In genomic region chr18:46418657-46419260, GRCh38 we compare ENCODE assay signal across 18 cellular contexts.
DNase-seq lines count a peak whose midpoint lies in the region; ATAC-seq, FAIRE-seq and TF ChIP-seq lines count a peak whose summit lies in the region.
"Had no signal": no experiment of that assay in that cellular context is flagged by ENCODE, and none has a peak within 500 bp of the region (broad histone marks: within the 10 kb centered on the region; RNA-seq: fewer than 3 reads in every experiment).

No MANE protein-coding gene starts in this region.

- POLR2A ChIA-PET in HEK293 (lab: Yijun Ruan, JAX) = no interaction called here
- POLR2A ChIA-PET in CD4-positive, alpha-beta T cell (lab: Charles Lee) = no interaction called here

- no peak overlapping the region for H3K27ac Mint-ChIP-seq in endodermal cell
- no peak overlapping the region for H3K27ac Mint-ChIP-seq in stimulated activated memory B cell treated with anti-CD40 and anti-IgM and Interleukin-4, amounts not matched to agents 10 μg/mL and 1 μg/mL and 100 μg/mL, for 72 hours
- H3K27ac Mint-ChIP-seq in CD4-positive, alpha-beta T cell = no peak overlapping the region
- H3K27ac Mint-ChIP-seq: activated CD8-positive, alpha-beta T cell treated with anti-CD3 and anti-CD28 coated beads for 36 hours; activated T-helper 2 cell treated with anti-CD3 and anti-CD28 coated beads, Interferon-gamma antibody, Interleukin-2, Interleukin-4, amounts not matched to agents 10 μg/mL and 5 μg/mL and 100 μg/mL, durations not matched to agents 14 hours and 24 hours and 36 hours; progenitor cell of endocrine pancreas had no signal

- no peaks in the 10 kb centered on the region for H3K9me1 ChIP-seq in keratinocyte (ENCODE audit: control insufficient read depth, extremely low read depth, insufficient read depth, low read length)

- no peak overlapping the region for H3K27ac ChIP-seq in HEK293 (ENCODE audit: extremely low read depth, low read depth, low read length)
- H3K27ac ChIP-seq in endodermal cell (ENCODE audit: low read depth, low read length) = no peak overlapping the region
- H3K27ac ChIP-seq in keratinocyte (ENCODE audit: control insufficient read depth, insufficient read depth, low read length) = no peak overlapping the region
- H3K27ac ChIP-seq in CD4-positive, alpha-beta T cell (ENCODE audit: low read depth, low read length) = no peak overlapping the region
- H3K27ac ChIP-seq: KMS-11 had no signal

- H4K20me1 ChIP-seq in keratinocyte (ENCODE audit: control insufficient read depth, extremely low read depth, insufficient read depth, low read length) = no peaks in the 10 kb centered on the region

- no peak overlapping the region for H2AFZ ChIP-seq in keratinocyte (ENCODE audit: control insufficient read depth, low read length)

- H3K27me3 ChIP-seq in endodermal cell (ENCODE audit: control insufficient read depth, insufficient read depth, low read length, poor library complexity, severe bottlenecking) (no peaks in the 10 kb centered on the region), keratinocyte (ENCODE audit: control insufficient read depth, extremely low read depth, insufficient read depth, low read length) (no peaks in the 10 kb centered on the region)
- no peaks in the 10 kb centered on the region for H3K27me3 ChIP-seq in CD4-positive, alpha-beta T cell (ENCODE audit: control insufficient read depth, insufficient read depth, low read length)

- H3K4me3 Mint-ChIP-seq in endodermal cell = no peak overlapping the region
- no peak overlapping the region for H3K4me3 Mint-ChIP-seq in stimulated activated memory B cell treated with anti-CD40 and anti-IgM and Interleukin-4, amounts not matched to agents 10 μg/mL and 1 μg/mL and 100 μg/mL, for 72 hours
- H3K4me3 Mint-ChIP-seq in CD4-positive, alpha-beta T cell = no peak overlapping the region
- H3K4me3 Mint-ChIP-seq: activated CD8-positive, alpha-beta T cell treated with anti-CD3 and anti-CD28 coated beads for 36 hours had no signal

- H3K36me3 ChIP-seq in HEK293 (ENCODE audit: control insufficient read depth in 2 of 2, insufficient read depth in 1 of 2, low read length in 2 of 2) (no peaks in the 10 kb centered on the region), endodermal cell (ENCODE audit: control insufficient read depth, insufficient read depth, low read length) (no peaks in the 10 kb centered on the region), keratinocyte (ENCODE audit: control insufficient read depth in 2 of 2, extremely low read depth in 1 of 2, insufficient read depth in 2 of 2, low read length in 2 of 2) (no peaks in the 10 kb centered on the region)

- TF ChIP-seq CTCF in HEK293 (tag by site-specific recombination; IDR thresholded peaks at IDR 0.05) (no peak), endodermal cell (conservative IDR thresholded peaks at IDR 0.05) (no peak), keratinocyte (optimal IDR thresholded peaks at IDR 0.05 in 1 of 3, IDR thresholded peaks at IDR 0.05 in 1 of 3, conservative IDR thresholded peaks at IDR 0.05 in 1 of 3; ENCODE audit: extremely low read depth in 1 of 3, insufficient read depth in 2 of 3, low read length in 3 of 3) (no peak)
- no peak for TF ChIP-seq CTCF in CD4-positive, alpha-beta T cell (IDR thresholded peaks at IDR 0.05)

- ATAC-seq in stimulated activated memory B cell treated with anti-CD40 and anti-IgM and Interleukin-4, amounts not matched to agents 10 μg/mL and 1 μg/mL and 100 μg/mL, for 72 hours = peak; percentile 3
- ATAC-seq in GM21447 (IDR thresholded peaks at IDR 0.05; ENCODE audit: unreplicated experiment) = no peak
- ATAC-seq in CD4-positive, alpha-beta T cell (ENCODE audit: poor library complexity) = no peak

- H3K4me1 Mint-ChIP-seq in endodermal cell = peaks cover 35% of the 10 kb centered on the region
- H3K4me1 Mint-ChIP-seq in stimulated activated memory B cell treated with anti-CD40 and anti-IgM and Interleukin-4, amounts not matched to agents 10 μg/mL and 1 μg/mL and 100 μg/mL, for 72 hours = peaks cover 12% of the 10 kb centered on the region
- no peaks in the 10 kb centered on the region for H3K4me1 Mint-ChIP-seq in CD4-positive, alpha-beta T cell (ENCODE audit: low read depth)

- intact Hi-C loops in CD4-positive, alpha-beta T cell (cut with DNase I, micrococcal nuclease) = no loop called here

- DNase-seq in endodermal cell (peak; percentile 17), keratinocyte (ENCODE audit: low read depth, low spot score) (no peak), COLO668 (lab: John Stamatoyannopoulos, UW; ENCODE audit: unreplicated experiment) (no peak), NCI-H526 treated with DMSO at 0.1 percent for 48 hours (lab: John Stamatoyannopoulos, UW) (no peak)
- DNase-seq in CD4-positive, alpha-beta T cell = no peak
- DNase-seq: GOT3; NCI-H1694 treated with DMSO at 0.1 percent for 48 hours; NCI-H526; stimulated activated CD4-positive, alpha-beta T cell treated with anti-CD3 and anti-CD28 coated beads, Interleukin-2, amount 100 ng/mL, for 48 hours had no signal

- WGBS in endodermal cell (ENCODE audit: insufficient coverage in 1 of 2, insufficient read length in 1 of 2), 2 experiments = 78 to 86% methylated on average over 5 of the region's 5 CpGs

- CTCF ChIA-PET in HEK293 (lab: Yijun Ruan, JAX) = no interaction called here
- CTCF ChIA-PET in CD4-positive, alpha-beta T cell (lab: Charles Lee) = no interaction called here

- FAIRE-seq in keratinocyte (lab: Jason Lieb, UNC) = no peak
- FAIRE-seq: GM18507, urothelium cell line had no signal

- no peaks in the 10 kb centered on the region for H3K36me3 Mint-ChIP-seq in endodermal cell (ENCODE audit: low read depth)
- H3K36me3 Mint-ChIP-seq in stimulated activated memory B cell treated with anti-CD40 and anti-IgM and Interleukin-4, amounts not matched to agents 10 μg/mL and 1 μg/mL and 100 μg/mL, for 72 hours = no peaks in the 10 kb centered on the region
- H3K36me3 Mint-ChIP-seq in CD4-positive, alpha-beta T cell (ENCODE audit: low read depth) = no peaks in the 10 kb centered on the region

- H3K9me3 Mint-ChIP-seq in endodermal cell = no peaks in the 10 kb centered on the region
- no peaks in the 10 kb centered on the region for H3K9me3 Mint-ChIP-seq in stimulated activated memory B cell treated with anti-CD40 and anti-IgM and Interleukin-4, amounts not matched to agents 10 μg/mL and 1 μg/mL and 100 μg/mL, for 72 hours
- no peaks in the 10 kb centered on the region for H3K9me3 Mint-ChIP-seq in CD4-positive, alpha-beta T cell
- H3K9me3 Mint-ChIP-seq: activated CD8-positive, alpha-beta T cell treated with anti-CD3 and anti-CD28 coated beads for 36 hours; activated T-helper 2 cell treated with anti-CD3 and anti-CD28 coated beads, Interferon-gamma antibody, Interleukin-2, Interleukin-4, amounts not matched to agents 10 μg/mL and 5 μg/mL and 100 μg/mL, durations not matched to agents 14 hours and 24 hours and 36 hours had no signal

- dilution Hi-C loops in keratinocyte (cut with MboI; ENCODE audit: extremely low pct_ligation_motif_present, low sequenced_read_pairs) = no loop called here

- H3K4me3 ChIP-seq in HEK293 (ENCODE audit: low read depth, low read length) (no peak overlapping the region), endodermal cell (ENCODE audit: low read length) (no peak overlapping the region), keratinocyte (ENCODE audit: control insufficient read depth in 2 of 3, extremely low read depth in 1 of 3, insufficient read depth in 2 of 3, low read depth in 1 of 3, low read length in 3 of 3) (no peak overlapping the region)

- H3K27me3 Mint-ChIP-seq in endodermal cell (ENCODE audit: insufficient read depth) = no peaks in the 10 kb centered on the region
- H3K27me3 Mint-ChIP-seq in stimulated activated memory B cell treated with anti-CD40 and anti-IgM and Interleukin-4, amounts not matched to agents 10 μg/mL and 1 μg/mL and 100 μg/mL, for 72 hours = no peaks in the 10 kb centered on the region
- no peaks in the 10 kb centered on the region for H3K27me3 Mint-ChIP-seq in CD4-positive, alpha-beta T cell
- H3K27me3 Mint-ChIP-seq: activated CD8-positive, alpha-beta T cell treated with anti-CD3 and anti-CD28 coated beads for 36 hours; progenitor cell of endocrine pancreas had no signal

- H3K79me2 ChIP-seq in keratinocyte (ENCODE audit: control insufficient read depth, insufficient read depth, low read length) = no peaks in the 10 kb centered on the region

- H3K9ac ChIP-seq in endodermal cell (ENCODE audit: extremely low read depth, low read length, poor library complexity, severe bottlenecking) = no peak overlapping the region
- H3K9ac ChIP-seq in keratinocyte (ENCODE audit: control insufficient read depth, extremely low read depth, insufficient read depth, low read length) = no peak overlapping the region
- H3K9ac ChIP-seq: KMS-11 had no signal

- H3K4me1 ChIP-seq in HEK293 (ENCODE audit: control insufficient read depth, insufficient read depth, low read length) (no peaks in the 10 kb centered on the region; the same call in 1 of the 2 replicates), endodermal cell (ENCODE audit: control insufficient read depth, insufficient read depth, low read length) (peaks cover 17% of the 10 kb centered on the region), keratinocyte (ENCODE audit: control insufficient read depth, extremely low read depth, insufficient read depth, low read length) (peaks cover 11% of the 10 kb centered on the region)

- peak overlapping the region; percentile 19 for H3K4me2 ChIP-seq in keratinocyte (ENCODE audit: control insufficient read depth, extremely low read depth, insufficient read depth, low read depth, low read length)
- H3K4me2 ChIP-seq: KMS-11 had no signal

- H3K9me3 ChIP-seq in HEK293 (ENCODE audit: control insufficient read depth, insufficient read depth, low read depth, low read length) (no peaks in the 10 kb centered on the region), endodermal cell (ENCODE audit: control insufficient read depth, low read length) (no peaks in the 10 kb centered on the region), keratinocyte (ENCODE audit: control insufficient read depth, low read depth, low read length) (no peaks in the 10 kb centered on the region)
- no peaks in the 10 kb centered on the region for H3K9me3 ChIP-seq in CD4-positive, alpha-beta T cell (ENCODE audit: control insufficient read depth, low read length)

TF ChIP-seq in HEK293, 187 proteins besides CTCF, POLR2A, EP300 and RAD21:
- TF ChIP-seq PRDM1 (tag by site-specific recombination; IDR thresholded peaks at IDR 0.05) (0 out of 2 replicates have a peak, but pooled peaks have one; percentile 27), KLF10 (tag by site-specific recombination; IDR thresholded peaks at IDR 0.05) (no peak)
